8 cellular contexts compared by ENCODE assay signal in genomic region chr18:11947214-11948119, GRCh38. TPM values are rescaled to one million over a fixed set of nuclear protein-coding genes. Genes with fewer than 3 reads are reported as not detected.
A peak's percentile ranks its signal among the peaks of the same experiment; 100 is the strongest.
DNase-seq lines count a peak whose midpoint lies in the region; ATAC-seq and TF ChIP-seq lines count a peak whose summit lies in the region.

No MANE protein-coding gene starts in this region.

- H3K36me3 ChIP-seq in lower lobe of right lung = no peaks in the 10 kb centered on the region

- peak; percentile 89 for ATAC-seq in activated CD8-positive, alpha-beta T cell treated with anti-CD3 and anti-CD28 coated beads for 36 hours
- ATAC-seq in lower lobe of right lung = peak; percentile 96 to 97

- H3K27ac Mint-ChIP-seq in activated CD8-positive, alpha-beta T cell treated with anti-CD3 and anti-CD28 coated beads for 36 hours = peak overlapping the region; percentile 87

- H3K4me1 Mint-ChIP-seq in activated CD8-positive, alpha-beta T cell treated with anti-CD3 and anti-CD28 coated beads for 36 hours (ENCODE audit: low read depth) = peaks cover 5% of the 10 kb centered on the region

- peak overlapping the region; percentile 73 for H3K4me3 Mint-ChIP-seq in activated CD8-positive, alpha-beta T cell treated with anti-CD3 and anti-CD28 coated beads for 36 hours

- intact Hi-C loops in activated CD8-positive, alpha-beta T cell treated with anti-CD3 and anti-CD28 coated beads for 36 hours (cut with micrococcal nuclease) = loop anchor here (5.0 kb wide), 1 partner anchor 35 kb away; the partner anchor contains the start of gene IMPA2
- intact Hi-C loops in lower lobe of right lung (cut with DNase I) = no loop called here

- no peak for TF ChIP-seq CTCF in activated CD8-positive, alpha-beta T cell treated with anti-CD3 and anti-CD28 coated beads for 36 hours (IDR thresholded peaks at IDR 0.05)
- TF ChIP-seq CTCF in lower lobe of right lung (IDR thresholded peaks at IDR 0.05) = no peak

- H3K27me3 Mint-ChIP-seq in activated CD8-positive, alpha-beta T cell treated with anti-CD3 and anti-CD28 coated beads for 36 hours = no peaks in the 10 kb centered on the region

- peak; percentile 86 for DNase-seq in GM03348 (ENCODE audit: low spot score)
- DNase-seq in HEK293T (ENCODE audit: extremely low spot score) = no peak
- peak; percentile 40 for DNase-seq in NCI-H2029 (lab: John Stamatoyannopoulos, UW)
- peak; percentile 82 for DNase-seq in activated CD8-positive, alpha-beta T cell treated with anti-CD3 and anti-CD28 coated beads for 36 hours
- DNase-seq in ecto neural progenitor cell (ENCODE audit: low spot score) = peak; percentile 82
- DNase-seq in lower lobe of right lung = peak; percentile 98
- peak; percentile 2 to 42 (median 13) for DNase-seq in stimulated activated CD4-positive, alpha-beta T cell treated with anti-CD3 and anti-CD28 coated beads, TNF-alpha, amount 100 ng/mL, for 1 hour (ENCODE audit: low read depth in 3 of 3, low spot score in 1 of 3)
- DNase-seq in NCI-H1092 (lab: John Stamatoyannopoulos, UW) = no peak

- POLR2A ChIA-PET in HEK293T (lab: Yijun Ruan, JAX) = interaction anchor here (1.9 to 4.8 kb wide), 2 partner anchors 33 kb away, joined by 7 to 15 read pairs; partner anchors contain the start of gene IMPA2
- POLR2A ChIA-PET in activated CD8-positive, alpha-beta T cell treated with anti-CD3 and anti-CD28 coated beads for 36 hours (lab: Charles Lee) = interaction anchor here (0.7 to 3.6 kb wide), 4 partner anchors 9 to 39 kb away, joined by 3 to 15 read pairs (median 4); partner anchors contain the start of genes IMPA2 and MPPE1

- H3K9me3 Mint-ChIP-seq in activated CD8-positive, alpha-beta T cell treated with anti-CD3 and anti-CD28 coated beads for 36 hours = no peaks in the 10 kb centered on the region

- H3K9me3 ChIP-seq in lower lobe of right lung = no peaks in the 10 kb centered on the region

- H3K4me1 ChIP-seq in lower lobe of right lung = peaks cover 39% of the 10 kb centered on the region

- H3K27me3 ChIP-seq in lower lobe of right lung (ENCODE audit: low read depth) = no peaks in the 10 kb centered on the region

- peak overlapping the region; percentile 99 for H3K27ac ChIP-seq in lower lobe of right lung

- no peaks in the 10 kb centered on the region for H3K36me3 Mint-ChIP-seq in activated CD8-positive, alpha-beta T cell treated with anti-CD3 and anti-CD28 coated beads for 36 hours (ENCODE audit: low read depth)

- CTCF ChIA-PET in HEK293T (lab: Yijun Ruan, JAX) = interaction anchor here (1.4 kb wide), 1 partner anchor 48 kb away, joined by 5 read pairs; no protein-coding TSS in a partner anchor
- CTCF ChIA-PET in activated CD8-positive, alpha-beta T cell treated with anti-CD3 and anti-CD28 coated beads for 36 hours (lab: Charles Lee) = interaction anchor here (0.6 to 5.4 kb wide), 6 partner anchors 10 to 292 kb away, joined by 3 to 56 read pairs (median 10); no protein-coding TSS in a partner anchor

- H3K4me3 ChIP-seq in lower lobe of right lung = peak overlapping the region; percentile 68

TF ChIP-seq in HEK293T, 16 proteins besides CTCF, POLR2A, EP300 and RAD21:
- TF ChIP-seq TARDBP (IDR thresholded peaks at IDR 0.05) (no peak), PKNOX1 (IDR thresholded peaks at IDR 0.05) (0 out of 2 replicates have a peak, but pooled peaks have one; percentile 15)

RNA-seq across cellular contexts. Expression of gene IMPA2, which starts 33.8 kb away (rescaled TPM):
- 10 to 100 TPM; 17.7 to 20.8 TPM for total RNA-seq in activated CD8-positive, alpha-beta T cell treated with anti-CD3 and anti-CD28 coated beads for 36 hours
- total RNA-seq in lower lobe of right lung = 54.2 TPM

RNA-seq across cellular contexts. Expression of gene MPPE1, which starts 39.4 kb away (rescaled TPM):
- total RNA-seq in activated CD8-positive, alpha-beta T cell treated with anti-CD3 and anti-CD28 coated beads for 36 hours = 10 to 100 TPM; 21.7 to 22.4 TPM
- total RNA-seq in lower lobe of right lung = 62.1 TPM

Comparison
In these comparisons a context has a peak if more than half of its experiments do, and no peak if none do; other contexts are left out.
1. DNase-seq: peak in GM03348 (single experiment), NCI-H2029 (single experiment), activated CD8-positive, alpha-beta T cell treated with anti-CD3 and anti-CD28 coated beads for 36 hours (single experiment), ecto neural progenitor cell (single experiment), lower lobe of right lung (single experiment) and stimulated activated CD4-positive, alpha-beta T cell treated with anti-CD3 and anti-CD28 coated beads, TNF-alpha, amount 100 ng/mL, for 1 hour (3 of 3); none in HEK293T (single experiment) and NCI-H1092 (single experiment).